Comparison of ENCODE assay signal across 13 cellular contexts in genomic region chr11:70481625-70482528, GRCh38.
DNase-seq lines count a peak whose midpoint lies in the region; ATAC-seq and TF ChIP-seq lines count a peak whose summit lies in the region.
"Had no signal": no experiment of that assay in that cellular context is flagged by ENCODE, and none has a peak within 500 bp of the region (broad histone marks: within the 10 kb centered on the region; RNA-seq: fewer than 3 reads in every experiment).

No MANE protein-coding gene starts in this region.

- H3K4me1 ChIP-seq in breast epithelium (no peaks in the 10 kb centered on the region), mammary epithelial cell (ENCODE audit: insufficient read depth, low read length) (peaks cover 10% of the 10 kb centered on the region)
- H3K4me1 ChIP-seq: prostate gland had no signal

- no peaks in the 10 kb centered on the region for H3K4me1 Mint-ChIP-seq in MCF 10A (ENCODE audit: insufficient read depth, unreplicated experiment)
- H3K4me1 Mint-ChIP-seq: IgD-negative memory B cell had no signal

- peaks cover 0 to 1% of the 10 kb centered on the region in 2 donors for H3K9me3 ChIP-seq in breast epithelium
- H3K9me3 ChIP-seq in mammary epithelial cell (replicated peaks; ENCODE audit: insufficient read depth, low read length) = no peaks in the 10 kb centered on the region
- H3K9me3 ChIP-seq: prostate gland had no signal

- 82% methylated on average over 21 of the region's 21 CpGs for whole genome bisulfite sequencing in mammary epithelial cell (ENCODE audit: low coverage, missing lambda C conversion rate)

- BruUV-seq in MCF 10A (replicated peaks; lab: Mats Ljungman, UMichigan) (no TSS peak), mammary epithelial cell (replicated peaks; lab: Mats Ljungman, UMichigan) (no TSS peak)

- intact Hi-C loops in MCF 10A (cut with micrococcal nuclease) = no loop called here
- intact Hi-C loops in breast epithelium (cut with DNase I; ENCODE audit: low total_unique reads) = loop anchor here (10.0 kb wide), 1 partner anchor 253 kb away; no protein-coding TSS in a partner anchor
- intact Hi-C loops in mammary epithelial cell (cut with micrococcal nuclease) = no loop called here

- H3K9ac ChIP-seq in mammary epithelial cell (ENCODE audit: insufficient read depth, low read length) = no peak overlapping the region

- TF ChIP-seq POLR2A in breast epithelium (IDR thresholded peaks at IDR 0.05) = no peak

- no peaks in the 10 kb centered on the region for H4K20me1 ChIP-seq in mammary epithelial cell (ENCODE audit: insufficient read depth, low read length)

- ATAC-seq in HG03139 (IDR thresholded peaks at IDR 0.05; ENCODE audit: unreplicated experiment) (no peak), GM21825 (IDR thresholded peaks at IDR 0.05; ENCODE audit: unreplicated experiment) (no peak)
- ATAC-seq: effector memory CD8-positive, alpha-beta T cell had no signal

- dilution Hi-C loops in mammary epithelial cell (cut with HindIII; ENCODE audit: low sequenced_read_pairs) = no loop called here

- H3K27me3 Mint-ChIP-seq in MCF 10A (ENCODE audit: insufficient read depth, unreplicated experiment) = no peaks in the 10 kb centered on the region
- H3K27me3 Mint-ChIP-seq: activated naive CD8-positive, alpha-beta T cell had no signal

- DNase-seq in MCF 10A (ENCODE audit: unreplicated experiment) (peak; percentile 80), breast epithelium (ENCODE audit: low spot score in 2 of 2) (no peak), mammary epithelial cell (peak; percentile 69), kidney tubule cell (ENCODE audit: low spot score) (peak; percentile 96), T-helper 2 cell (no peak), GM19240 (ENCODE audit: insufficient read length, low spot score) (no peak)
- DNase-seq: effector memory CD8-positive, alpha-beta T cell had no signal

- H3K4me3 Mint-ChIP-seq in MCF 10A (ENCODE audit: unreplicated experiment) = no peak overlapping the region
- H3K4me3 Mint-ChIP-seq: activated naive CD8-positive, alpha-beta T cell; effector memory CD8-positive, alpha-beta T cell; IgD-negative memory B cell had no signal

- H3K27ac Mint-ChIP-seq in MCF 10A (ENCODE audit: low read depth, unreplicated experiment) = peak overlapping the region; percentile 23
- H3K27ac Mint-ChIP-seq: activated naive CD8-positive, alpha-beta T cell; effector memory CD8-positive, alpha-beta T cell; IgD-negative memory B cell had no signal

- H3K36me3 ChIP-seq in breast epithelium = no peaks in the 10 kb centered on the region
- H3K36me3 ChIP-seq in mammary epithelial cell (ENCODE audit: insufficient read depth, low read length) = no peaks in the 10 kb centered on the region
- H3K36me3 ChIP-seq: prostate gland had no signal

- H3K27me3 ChIP-seq in breast epithelium = no peaks in the 10 kb centered on the region
- no peaks in the 10 kb centered on the region for H3K27me3 ChIP-seq in mammary epithelial cell (ENCODE audit: insufficient read depth, low read length)

- POLR2A ChIA-PET in MCF 10A (lab: Yijun Ruan, JAX) = no interaction called here

- no peak overlapping the region for H3K4me2 ChIP-seq in mammary epithelial cell (ENCODE audit: insufficient read depth, low read depth, low read length)

- no peak overlapping the region for H3K27ac ChIP-seq in breast epithelium
- H3K27ac ChIP-seq in mammary epithelial cell (ENCODE audit: insufficient read depth, low read depth, low read length) = no peak overlapping the region
- H3K27ac ChIP-seq: 22Rv1, prostate gland had no signal

- CTCF ChIA-PET in MCF 10A (lab: Yijun Ruan, JAX) (interaction anchor here (0.7 to 5.9 kb wide), 4 partner anchors 8 to 857 kb away, joined by 3 to 27 read pairs (median 3); no protein-coding TSS in a partner anchor), mammary epithelial cell (lab: Charles Lee; ENCODE audit: low non-redundant PET) (no interaction called here)

- no peak overlapping the region for H3K4me3 ChIP-seq in breast epithelium
- no peak overlapping the region for H3K4me3 ChIP-seq in mammary epithelial cell (replicated peaks in 1 of 3; ENCODE audit: insufficient read depth in 1 of 3, low read depth in 2 of 3, low read length in 3 of 3)
- H3K4me3 ChIP-seq: prostate gland had no signal

- no peaks in the 10 kb centered on the region for H3K79me2 ChIP-seq in mammary epithelial cell (ENCODE audit: insufficient read depth, low read length)

- H3K36me3 Mint-ChIP-seq in MCF 10A (ENCODE audit: insufficient read depth, unreplicated experiment) = no peaks in the 10 kb centered on the region
- H3K36me3 Mint-ChIP-seq: activated naive CD8-positive, alpha-beta T cell; IgD-negative memory B cell had no signal

- no peak overlapping the region for H2AFZ ChIP-seq in mammary epithelial cell (ENCODE audit: low read depth, low read length)

- no peaks in the 10 kb centered on the region for H3K9me3 Mint-ChIP-seq in MCF 10A (ENCODE audit: unreplicated experiment)
- H3K9me3 Mint-ChIP-seq: effector memory CD8-positive, alpha-beta T cell; IgD-negative memory B cell had no signal

- no peak for TF ChIP-seq CTCF in MCF 10A (IDR thresholded peaks at IDR 0.05; ENCODE audit: unreplicated experiment)
- no peak for TF ChIP-seq CTCF in breast epithelium (IDR thresholded peaks at IDR 0.05)
- no peak for TF ChIP-seq CTCF in mammary epithelial cell (conservative IDR thresholded peaks at IDR 0.05 in 1 of 2, IDR thresholded peaks at IDR 0.05 in 1 of 2; ENCODE audit: extremely low read depth in 1 of 2, insufficient read depth in 1 of 2, low read depth in 1 of 2, low read length in 2 of 2)

- in situ Hi-C loops in mammary epithelial cell (cut with MboI; ENCODE audit: low sequenced_read_pairs in 2 of 2) = no loop called here

Comparison
In these comparisons a context has a peak if more than half of its experiments do, and no peak if none do; other contexts are left out.
1. DNase-seq: peak in MCF 10A (single experiment), mammary epithelial cell (single experiment) and kidney tubule cell (single experiment); none in breast epithelium (0 of 2), T-helper 2 cell (0 of 5) and GM19240 (single experiment).